8 cellular contexts compared by ENCODE assay signal in genomic region chr10:89644967-89645741, GRCh38. TPM values are rescaled to one million over a fixed set of nuclear protein-coding genes. Genes with fewer than 3 reads are reported as not detected.
DNase-seq lines count a peak whose midpoint lies in the region; ATAC-seq and TF ChIP-seq lines count a peak whose summit lies in the region.

PANK1 (minus strand) TSS chr10:89645242; CDS start chr10:89644891, 351 bp downstream.

- peak within 1 kb of the TSS; percentile 100 for H3K27ac Mint-ChIP-seq in chondrocyte (ENCODE audit: unreplicated experiment)

- peaks cover 26% of the 10 kb centered on the region for H3K4me1 Mint-ChIP-seq in chondrocyte (ENCODE audit: low read depth)

- H3K9me3 Mint-ChIP-seq in chondrocyte (ENCODE audit: low read depth): no peaks in the 10 kb centered on the region

- H3K4me3 Mint-ChIP-seq in chondrocyte (ENCODE audit: unreplicated experiment): no peak within 1 kb of the TSS

- H3K27me3 Mint-ChIP-seq in chondrocyte (ENCODE audit: low read depth): no peaks in the 10 kb centered on the region

- peak within 1 kb of the TSS; percentile 81 for H3K4me3 ChIP-seq in AG10803 (ENCODE audit: low read length)

- H3K36me3 Mint-ChIP-seq in chondrocyte (ENCODE audit: low read depth): no peaks in the 10 kb centered on the region

- DNase-seq in AG10803 (ENCODE audit: low read depth) (peak; percentile 76), NCI-H2227 treated with DMSO at 0.1 percent for 48 hours (lab: John Stamatoyannopoulos, UW) (peak; percentile 86), chondrocyte (ENCODE audit: low spot score) (peak; percentile 95)
- peak; percentile 54 to 68 for DNase-seq in activated CD4-positive, alpha-beta T cell treated with anti-CD3 and anti-CD28 coated beads for 24 hours (ENCODE audit: low read depth in 2 of 2)
- peak; percentile 50 to 72 (median 66) for DNase-seq in stimulated activated CD4-positive, alpha-beta T cell treated with anti-CD3 and anti-CD28 coated beads, Interleukin-1b, Interleukin-23, amount 100 ng/mL, for 24 hours (ENCODE audit: low read depth in 4 of 4, low spot score in 1 of 4)

- no peaks in the 10 kb centered on the region for H3K27me3 ChIP-seq in layer of hippocampus (ENCODE audit: control insufficient read depth, insufficient read depth, low read length)

- no peak for TF ChIP-seq CTCF in AG10803 (conservative IDR thresholded peaks at IDR 0.05; ENCODE audit: low read length)
- TF ChIP-seq CTCF in chondrocyte (IDR thresholded peaks at IDR 0.05): no peak

- ATAC-seq in GM18907 (IDR thresholded peaks at IDR 0.05; ENCODE audit: unreplicated experiment): peak; percentile 51
- peak; percentile 32 for ATAC-seq in HG03108 (IDR thresholded peaks at IDR 0.05; ENCODE audit: unreplicated experiment)

- peak within 1 kb of the TSS; percentile 78 for H3K27ac ChIP-seq in layer of hippocampus (ENCODE audit: low read depth, low read length)

RNA-seq across cellular contexts. Expression of gene PANK1, which starts in this region (rescaled TPM):
- 6.3 to 13.9 TPM (median 7.6 TPM) in 3 replicates for total RNA-seq in chondrocyte

Comparison
In these comparisons a context has a peak if more than half of its experiments do, and no peak if none do; other contexts are left out.
1. Peak in every context shown above with its lines: DNase-seq, ATAC-seq, H3K4me3 ChIP-seq and H3K27ac ChIP-seq.